ENCODE assay signal across 13 cellular contexts in genomic region chr14:105582639-105583038, GRCh38. TPM values are rescaled to one million over a fixed set of nuclear protein-coding genes. Genes with fewer than 3 reads are reported as not detected.
DNase-seq lines count a peak whose midpoint lies in the region; ATAC-seq and TF ChIP-seq lines count a peak whose summit lies in the region.
"Had no signal": no experiment of that assay in that cellular context is flagged by ENCODE, and none has a peak within 500 bp of the region (broad histone marks: within the 10 kb centered on the region; RNA-seq: fewer than 3 reads in every experiment).

No MANE protein-coding gene starts in this region.

- no peak overlapping the region for H4K8ac ChIP-seq in trophoblast cell (ENCODE audit: low read depth, low read length)

- H3K4me3 Mint-ChIP-seq in activated naive CD8-positive, alpha-beta T cell treated with anti-CD3 and anti-CD28 coated beads, Interleukin-2, amount 50 U/mL, for 24 hours = no peak overlapping the region
- H3K4me3 Mint-ChIP-seq: T-helper 1 cell treated with Interleukin-12 subunit alpha and Interleukin-12 subunit beta and Interleukin-4 antibody, amounts not matched to agents 30 μg/mL and 1 μg/mL, for 36 hours had no signal

- H3K27me3 ChIP-seq in heart left ventricle = no peaks in the 10 kb centered on the region
- no peaks in the 10 kb centered on the region for H3K27me3 ChIP-seq in trophoblast cell (ENCODE audit: insufficient read depth, low read length)
- H3K27me3 ChIP-seq: BE2C had no signal

- no peaks in the 10 kb centered on the region for H3K79me2 ChIP-seq in trophoblast cell (ENCODE audit: control insufficient read depth, insufficient read depth, low read length, poor library complexity)

- TF ChIP-seq POLR2A in heart left ventricle (IDR thresholded peaks at IDR 0.05) = no peak

- no peak overlapping the region for H2BK5ac ChIP-seq in trophoblast cell (ENCODE audit: low read depth, low read length, poor library complexity)

- no peak overlapping the region for H2AFZ ChIP-seq in trophoblast cell (ENCODE audit: insufficient read depth, low read length, poor library complexity)

- H3K27ac Mint-ChIP-seq in activated naive CD8-positive, alpha-beta T cell treated with anti-CD3 and anti-CD28 coated beads, Interleukin-2, amount 50 U/mL, for 24 hours = peak overlapping the region; percentile 48
- H3K27ac Mint-ChIP-seq: T-helper 1 cell treated with Interleukin-12 subunit alpha and Interleukin-12 subunit beta and Interleukin-4 antibody, amounts not matched to agents 30 μg/mL and 1 μg/mL, for 36 hours had no signal

- H3K23ac ChIP-seq in trophoblast cell (ENCODE audit: low read length) = no peak overlapping the region

- no peaks in the 10 kb centered on the region for H3K36me3 Mint-ChIP-seq in activated naive CD8-positive, alpha-beta T cell treated with anti-CD3 and anti-CD28 coated beads, Interleukin-2, amount 50 U/mL, for 24 hours (ENCODE audit: low read depth)

- intact Hi-C loops in heart left ventricle (cut with DNase I) = loop anchor here in 2 of 10 donors (2.0 kb wide), 1 partner anchor 118 kb away; no protein-coding TSS in a partner anchor
- intact Hi-C loops in cardiac septum (cut with DNase I) = no loop called here

- no peaks in the 10 kb centered on the region for H3K79me1 ChIP-seq in trophoblast cell (ENCODE audit: low read length)

- H3K27ac ChIP-seq in heart left ventricle = no peak overlapping the region
- H3K27ac ChIP-seq in trophoblast cell (ENCODE audit: low read depth, low read length) = no peak overlapping the region
- H3K27ac ChIP-seq: breast epithelium had no signal

- H3K4me1 ChIP-seq in heart left ventricle = no peaks in the 10 kb centered on the region
- no peaks in the 10 kb centered on the region for H3K4me1 ChIP-seq in trophoblast cell (ENCODE audit: control insufficient read depth in 1 of 2, insufficient read depth in 2 of 2, low read length in 2 of 2)
- H3K4me1 ChIP-seq: BE2C, breast epithelium had no signal

- H3K4me1 Mint-ChIP-seq in activated naive CD8-positive, alpha-beta T cell treated with anti-CD3 and anti-CD28 coated beads, Interleukin-2, amount 50 U/mL, for 24 hours = peaks cover 12% of the 10 kb centered on the region

- no peak overlapping the region for H3K4me3 ChIP-seq in heart left ventricle
- H3K4me3 ChIP-seq in trophoblast cell (ENCODE audit: low read depth, low read length) = no peak overlapping the region
- H3K4me3 ChIP-seq: breast epithelium, skin epidermis had no signal

- no peak overlapping the region for H2BK12ac ChIP-seq in trophoblast cell (ENCODE audit: low read length)

- no peak overlapping the region for H3K4me2 ChIP-seq in trophoblast cell (ENCODE audit: low read length)

- H2BK120ac ChIP-seq in trophoblast cell (ENCODE audit: insufficient read depth, low read length, poor library complexity) = no peak overlapping the region

- H2AK5ac ChIP-seq in trophoblast cell (ENCODE audit: low read length) = no peak overlapping the region

- H3K4ac ChIP-seq in trophoblast cell (ENCODE audit: low read depth, low read length) = no peak overlapping the region

- no peaks in the 10 kb centered on the region for H3K9me3 ChIP-seq in heart left ventricle
- peaks cover 20% of the 10 kb centered on the region for H3K9me3 ChIP-seq in trophoblast cell (ENCODE audit: insufficient read depth, low read depth, low read length)
- H3K9me3 ChIP-seq: BE2C, breast epithelium had no signal

- no peak for TF ChIP-seq CTCF in heart left ventricle (IDR thresholded peaks at IDR 0.05)

- no peak overlapping the region for H3K18ac ChIP-seq in trophoblast cell (ENCODE audit: low read length)

- H3K36me3 ChIP-seq in heart left ventricle (no peaks in the 10 kb centered on the region), trophoblast cell (ENCODE audit: control insufficient read depth in 1 of 2, insufficient read depth in 2 of 2, low read length in 2 of 2) (no peaks in the 10 kb centered on the region)
- H3K36me3 ChIP-seq: BE2C, breast epithelium had no signal

- WGBS in heart left ventricle, 4 donors = 74 to 85% (median 80%) methylated on average over 4 of the region's 4 CpGs
- WGBS in trophoblast cell (ENCODE audit: extremely low coverage, insufficient coverage, insufficient read length) = no CpG with 5 or more reads among the region's 4 CpGs

- DNase-seq in heart left ventricle = peak in 1 of 5 donors; percentile 33
- DNase-seq in cardiac septum (ENCODE audit: low spot score) = no peak
- no peak for DNase-seq in activated naive CD8-positive, alpha-beta T cell treated with anti-CD3 and anti-CD28 coated beads, Interleukin-2, amount 50 U/mL, for 24 hours
- DNase-seq in kidney tubule cell (ENCODE audit: low spot score) = peak; percentile 9
- DNase-seq in trophoblast cell = no peak
- no peak for DNase-seq in NCI-H226
- no peak for DNase-seq in stimulated activated CD4-positive, alpha-beta T cell treated with anti-CD3 and anti-CD28 coated beads, Interleukin-1b, Interleukin-23, amount 100 ng/mL, for 48 hours
- DNase-seq in AG08396 (ENCODE audit: low spot score) = no peak
- DNase-seq: BE2C, NCI-H526 had no signal

- ATAC-seq in heart left ventricle = peak; percentile 49 to 64 (median 56)
- peak; percentile 41 for ATAC-seq in activated naive CD8-positive, alpha-beta T cell treated with anti-CD3 and anti-CD28 coated beads, Interleukin-2, amount 50 U/mL, for 24 hours

- no peaks in the 10 kb centered on the region for H3K27me3 Mint-ChIP-seq in activated naive CD8-positive, alpha-beta T cell treated with anti-CD3 and anti-CD28 coated beads, Interleukin-2, amount 50 U/mL, for 24 hours

- no peak overlapping the region for H3K9ac ChIP-seq in trophoblast cell (ENCODE audit: low read length)

- no peaks in the 10 kb centered on the region for H3K9me3 Mint-ChIP-seq in activated naive CD8-positive, alpha-beta T cell treated with anti-CD3 and anti-CD28 coated beads, Interleukin-2, amount 50 U/mL, for 24 hours
- H3K9me3 Mint-ChIP-seq: T-helper 1 cell treated with Interleukin-12 subunit alpha and Interleukin-12 subunit beta and Interleukin-4 antibody, amounts not matched to agents 30 μg/mL and 1 μg/mL, for 36 hours had no signal

- H4K12ac ChIP-seq in trophoblast cell (ENCODE audit: low read depth, low read length) = no peak overlapping the region

- no peak overlapping the region for H3K14ac ChIP-seq in trophoblast cell (ENCODE audit: low read length)

- H4K91ac ChIP-seq in trophoblast cell (ENCODE audit: low read depth, low read length) = no peak overlapping the region

RNA-seq across cellular contexts. Expression of gene TMEM121, which starts 56.3 kb away (rescaled TPM):
- total RNA-seq in heart left ventricle (1 to 10 TPM; 1.0 to 4.4 (median 2.0) TPM), cardiac septum (1.3 TPM)
- 1 to 10 TPM; 1.1 to 1.5 TPM for polyA plus RNA-seq in heart left ventricle
- 0.12 TPM in 2 replicates for polyA plus RNA-seq in trophoblast cell (2013)
